ENCODE assay signal across 20 cellular contexts in the genomic region with DNA sequence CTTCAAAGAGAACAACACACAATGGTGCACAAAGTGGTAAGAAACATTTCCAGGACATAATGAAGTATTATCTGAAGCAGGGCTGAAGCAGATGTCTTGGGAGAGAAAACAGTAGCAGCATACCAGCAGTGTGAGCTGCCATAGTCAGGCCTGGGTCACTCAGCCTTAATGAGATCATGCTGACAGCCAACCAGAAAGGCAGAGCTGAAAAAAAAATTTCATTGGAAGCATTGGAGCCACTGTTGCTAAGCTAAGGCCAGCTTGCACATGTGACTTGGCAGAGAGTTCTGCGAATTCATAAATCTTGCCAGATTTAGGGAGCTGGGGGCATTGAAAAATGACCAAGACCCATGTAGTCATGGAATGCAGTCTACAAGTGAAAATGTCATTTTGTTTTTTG.
DNase-seq lines count a peak whose midpoint lies in the region; ATAC-seq and TF ChIP-seq lines count a peak whose summit lies in the region.
"Had no signal": no experiment of that assay in that cellular context is flagged by ENCODE, and none has a peak within 500 bp of the region (broad histone marks: within the 10 kb centered on the region; RNA-seq: fewer than 3 reads in every experiment).

No MANE protein-coding gene starts in this region.

- no peaks in the 10 kb centered on the region for H3K4me1 Mint-ChIP-seq in activated CD8-positive, alpha-beta T cell treated with anti-CD3 and anti-CD28 coated beads, Interleukin-2, amount 10 ng/mL, durations not matched to agents 7 days and 5 days (ENCODE audit: low read depth)
- H3K4me1 Mint-ChIP-seq: nephron had no signal

- no peaks in the 10 kb centered on the region for H3K27me3 ChIP-seq in sigmoid colon
- no peaks in the 10 kb centered on the region for H3K27me3 ChIP-seq in Peyer's patch
- H3K27me3 ChIP-seq: BLaER1, hepatocyte had no signal

- H3K4me3 ChIP-seq in fibroblast of mammary gland (ENCODE audit: control insufficient read depth, low read depth, low read length) (no peak overlapping the region), sigmoid colon (no peak overlapping the region), Peyer's patch (no peak overlapping the region)
- H3K4me3 ChIP-seq: BLaER1, hepatocyte had no signal

- no peaks in the 10 kb centered on the region for H3K9me3 ChIP-seq in sigmoid colon
- no peaks in the 10 kb centered on the region for H3K9me3 ChIP-seq in Peyer's patch
- H3K9me3 ChIP-seq: BLaER1 had no signal

- DNase-seq in Daoy (ENCODE audit: low read depth) (peak; percentile 2), NCI-H82 (lab: John Stamatoyannopoulos, UW) (peak; percentile 81), fibroblast of mammary gland (ENCODE audit: low read depth) (peak; percentile 57), non-pigmented ciliary epithelial cell (ENCODE audit: low read depth) (peak; percentile 51), sigmoid colon (no peak), Peyer's patch (no peak)
- no peak for DNase-seq in activated CD8-positive, alpha-beta T cell treated with anti-CD3 and anti-CD28 coated beads, Interleukin-2, amount 10 ng/mL, durations not matched to agents 7 days and 5 days
- DNase-seq: activated CD4-positive, alpha-beta T cell treated with anti-CD3 and anti-CD28 coated beads, Interleukin-2, amount 50 U/mL, for 4 hours; activated T-cell treated with anti-CD3 and anti-CD28 coated beads, Interleukin-2, amount 50 U/mL, for 48 hours; DND-41; NCI-H2107; right cardiac atrium; SHP77; stimulated activated CD4-positive, alpha-beta T cell treated with anti-CD3 and anti-CD28 coated beads, Interleukin-4, amount 100 ng/mL, for 4 hours had no signal

- H3K4me1 ChIP-seq in sigmoid colon (no peaks in the 10 kb centered on the region), Peyer's patch (no peaks in the 10 kb centered on the region)

- TF ChIP-seq CTCF in fibroblast of mammary gland (conservative IDR thresholded peaks at IDR 0.05; ENCODE audit: control insufficient read depth, insufficient read depth, low read depth, low read length) (no peak), sigmoid colon (IDR thresholded peaks at IDR 0.05) (no peak), Peyer's patch (IDR thresholded peaks at IDR 0.05) (no peak)

- POLR2A ChIA-PET in activated CD8-positive, alpha-beta T cell treated with anti-CD3 and anti-CD28 coated beads, Interleukin-2, amount 10 ng/mL, durations not matched to agents 7 days and 5 days (lab: Charles Lee): no interaction called here

- H3K27ac ChIP-seq in sigmoid colon: no peak overlapping the region
- H3K27ac ChIP-seq in Peyer's patch: no peak overlapping the region
- H3K27ac ChIP-seq: BLaER1, epithelial cell of prostate, hepatocyte had no signal

- intact Hi-C loops in sigmoid colon (cut with DNase I): no loop called here

- H3K4me3 Mint-ChIP-seq in activated CD8-positive, alpha-beta T cell treated with anti-CD3 and anti-CD28 coated beads, Interleukin-2, amount 10 ng/mL, durations not matched to agents 7 days and 5 days: no peak overlapping the region
- H3K4me3 Mint-ChIP-seq: nephron had no signal

- no peak overlapping the region for H3K27ac Mint-ChIP-seq in activated CD8-positive, alpha-beta T cell treated with anti-CD3 and anti-CD28 coated beads, Interleukin-2, amount 10 ng/mL, durations not matched to agents 7 days and 5 days
- H3K27ac Mint-ChIP-seq: nephron had no signal

- TF ChIP-seq POLR2A in sigmoid colon (IDR thresholded peaks at IDR 0.05) (no peak), Peyer's patch (IDR thresholded peaks at IDR 0.05) (no peak)

- 92 to 93% methylated on average over 1 of the region's 1 CpG for WGBS in sigmoid colon, 2 donors

- no peak for TF ChIP-seq EP300 in sigmoid colon (IDR thresholded peaks at IDR 0.05)

- no peak for ATAC-seq in GM21390 (IDR thresholded peaks at IDR 0.05; ENCODE audit: unreplicated experiment)
- no peak for ATAC-seq in activated CD8-positive, alpha-beta T cell treated with anti-CD3 and anti-CD28 coated beads, Interleukin-2, amount 10 ng/mL, durations not matched to agents 7 days and 5 days
- ATAC-seq: left lobe of liver, right cardiac atrium had no signal

- H3K9me3 Mint-ChIP-seq in activated CD8-positive, alpha-beta T cell treated with anti-CD3 and anti-CD28 coated beads, Interleukin-2, amount 10 ng/mL, durations not matched to agents 7 days and 5 days (ENCODE audit: insufficient read depth): no peaks in the 10 kb centered on the region
- H3K9me3 Mint-ChIP-seq: nephron had no signal

- no peaks in the 10 kb centered on the region for H3K36me3 Mint-ChIP-seq in activated CD8-positive, alpha-beta T cell treated with anti-CD3 and anti-CD28 coated beads, Interleukin-2, amount 10 ng/mL, durations not matched to agents 7 days and 5 days (ENCODE audit: low read depth)

- CTCF ChIA-PET in activated CD8-positive, alpha-beta T cell treated with anti-CD3 and anti-CD28 coated beads, Interleukin-2, amount 10 ng/mL, durations not matched to agents 7 days and 5 days (lab: Charles Lee): no interaction called here

- H3K36me3 ChIP-seq in sigmoid colon: no peaks in the 10 kb centered on the region
- H3K36me3 ChIP-seq in Peyer's patch: no peaks in the 10 kb centered on the region
- H3K36me3 ChIP-seq: BLaER1 had no signal

- no peaks in the 10 kb centered on the region for H3K27me3 Mint-ChIP-seq in activated CD8-positive, alpha-beta T cell treated with anti-CD3 and anti-CD28 coated beads, Interleukin-2, amount 10 ng/mL, durations not matched to agents 7 days and 5 days (ENCODE audit: low read depth)

Comparison
In these comparisons a context has a peak if more than half of its experiments do, and no peak if none do; other contexts are left out.
1. DNase-seq: peak in Daoy (single experiment), NCI-H82 (single experiment), fibroblast of mammary gland (single experiment) and non-pigmented ciliary epithelial cell (single experiment); none in sigmoid colon (single experiment), activated CD8-positive, alpha-beta T cell treated with anti-CD3 and anti-CD28 coated beads, Interleukin-2, amount 10 ng/mL, durations not matched to agents 7 days and 5 days (single experiment) and Peyer's patch (0 of 3).